Comparison of ENCODE assay signal across 11 cellular contexts in genomic region chr6:11921017-11921438, GRCh38.
A peak's percentile ranks its signal among the peaks of the same experiment; 100 is the strongest.
DNase-seq lines count a peak whose midpoint lies in the region; ATAC-seq, FAIRE-seq and TF ChIP-seq lines count a peak whose summit lies in the region.
"Had no signal": no experiment of that assay in that cellular context is flagged by ENCODE, and none has a peak within 500 bp of the region (broad histone marks: within the 10 kb centered on the region; RNA-seq: fewer than 3 reads in every experiment).

No MANE protein-coding gene starts in this region.

- FAIRE-seq in K562 (lab: Jason Lieb, UNC) = peak; percentile 91

- H3K9me3 Mint-ChIP-seq in stimulated activated effector memory CD8-positive, alpha-beta T cell treated with anti-CD3 and anti-CD28 coated beads, Interleukin-12 subunit alpha, Interleukin-12 subunit beta, amount 100 ng/mL, for 72 hours = no peaks in the 10 kb centered on the region
- no peaks in the 10 kb centered on the region for H3K9me3 Mint-ChIP-seq in activated T-cell treated with anti-CD3 and anti-CD28 coated beads, Interleukin-2, amount 50 U/mL, for 4 hours
- H3K9me3 Mint-ChIP-seq: effector memory CD8-positive, alpha-beta T cell had no signal

- H3K4me1 ChIP-seq in HEK293 (ENCODE audit: control insufficient read depth, insufficient read depth, low read length) (peaks cover 13% of the 10 kb centered on the region), K562 (replicated peaks in 1 of 2; ENCODE audit: control insufficient read depth in 2 of 2, insufficient read depth in 2 of 2, low read length in 2 of 2) (peaks cover 31 to 54% of the 10 kb centered on the region in 2 experiments)

- H3K4me1 Mint-ChIP-seq in stimulated activated effector memory CD8-positive, alpha-beta T cell treated with anti-CD3 and anti-CD28 coated beads, Interleukin-12 subunit alpha, Interleukin-12 subunit beta, amount 100 ng/mL, for 72 hours = no peaks in the 10 kb centered on the region
- peaks cover 1% of the 10 kb centered on the region for H3K4me1 Mint-ChIP-seq in activated T-cell treated with anti-CD3 and anti-CD28 coated beads, Interleukin-2, amount 50 U/mL, for 4 hours (ENCODE audit: low read depth)

- peak overlapping the region; percentile 61 for H3K4me2 ChIP-seq in K562 (ENCODE audit: insufficient read depth, low read length)

- CTCF ChIA-PET in HEK293 (lab: Yijun Ruan, JAX) (interaction anchor here (0.7 to 1.9 kb wide), 2 partner anchors 27 to 696 kb away, joined by 3 read pairs; no protein-coding TSS in a partner anchor), K562 (lab: Yijun Ruan, JAX; ENCODE audit: low intra/inter-chr PET ratio) (no interaction called here), GM10248 (lab: Yijun Ruan, JAX) (interaction anchor here (1.2 kb wide), 1 partner anchor 9 kb away, joined by 6 read pairs; no protein-coding TSS in a partner anchor)

- no peaks in the 10 kb centered on the region for H4K20me1 ChIP-seq in K562 (replicated peaks; ENCODE audit: control insufficient read depth, insufficient read depth, low read length)

- no peak overlapping the region; the same call in 1 of the 2 replicates for H3K27ac ChIP-seq in HEK293 (ENCODE audit: extremely low read depth, low read depth, low read length)
- H3K27ac ChIP-seq in K562 (ENCODE audit: extremely low read depth, low read depth, low read length) = peak overlapping the region; percentile 68

- no peaks in the 10 kb centered on the region for H3K27me3 ChIP-seq in K562 (ENCODE audit: control insufficient read depth in 2 of 2, insufficient read depth in 2 of 2, low read length in 2 of 2)

- H3K79me2 ChIP-seq in K562 (ENCODE audit: control insufficient read depth, insufficient read depth, low read length) = no peaks in the 10 kb centered on the region

- H3K9ac ChIP-seq in K562 (ENCODE audit: insufficient read depth in 1 of 2, low read depth in 2 of 2, low read length in 2 of 2) = peak overlapping the region; percentile 51 to 88

- TF ChIP-seq CTCF in HEK293 (tag by site-specific recombination; IDR thresholded peaks at IDR 0.05) = no peak
- TF ChIP-seq CTCF in K562 (IDR thresholded peaks at IDR 0.05 in 2 of 3, conservative IDR thresholded peaks at IDR 0.05 in 1 of 3; ENCODE audit: insufficient read depth in 2 of 3, low read depth in 1 of 3, low read length in 3 of 3) = no peak
- TF ChIP-seq CTCF in GM10248 (IDR thresholded peaks at IDR 0.05; ENCODE audit: control extremely low read depth, extremely low read depth, low read depth, missing control alignments) = no peak

- ATAC-seq in K562 (peak; percentile 93), GM18873 (IDR thresholded peaks at IDR 0.05; ENCODE audit: low FRiP score, unreplicated experiment) (no peak)
- ATAC-seq in stimulated activated effector memory CD8-positive, alpha-beta T cell treated with anti-CD3 and anti-CD28 coated beads, Interleukin-12 subunit alpha, Interleukin-12 subunit beta, amount 100 ng/mL, for 72 hours = peak; percentile 31
- ATAC-seq in activated T-cell treated with anti-CD3 and anti-CD28 coated beads, Interleukin-2, amount 50 U/mL, for 4 hours = no peak
- ATAC-seq: effector memory CD8-positive, alpha-beta T cell had no signal

- H3K36me3 ChIP-seq in HEK293 (ENCODE audit: control insufficient read depth in 2 of 2, insufficient read depth in 1 of 2, low read length in 2 of 2) (no peaks in the 10 kb centered on the region), K562 (ENCODE audit: control insufficient read depth, insufficient read depth, low read length) (no peaks in the 10 kb centered on the region)

- H3K9me3 ChIP-seq in HEK293 (ENCODE audit: control insufficient read depth, insufficient read depth, low read depth, low read length) (no peaks in the 10 kb centered on the region), K562 (replicated peaks; ENCODE audit: control insufficient read depth, insufficient read depth, low read depth, low read length) (no peaks in the 10 kb centered on the region)

- no peak overlapping the region for H3K27ac Mint-ChIP-seq in stimulated activated effector memory CD8-positive, alpha-beta T cell treated with anti-CD3 and anti-CD28 coated beads, Interleukin-12 subunit alpha, Interleukin-12 subunit beta, amount 100 ng/mL, for 72 hours
- H3K27ac Mint-ChIP-seq: effector memory CD8-positive, alpha-beta T cell had no signal

- no peaks in the 10 kb centered on the region for H3K36me3 Mint-ChIP-seq in stimulated activated effector memory CD8-positive, alpha-beta T cell treated with anti-CD3 and anti-CD28 coated beads, Interleukin-12 subunit alpha, Interleukin-12 subunit beta, amount 100 ng/mL, for 72 hours
- H3K36me3 Mint-ChIP-seq in activated T-cell treated with anti-CD3 and anti-CD28 coated beads, Interleukin-2, amount 50 U/mL, for 4 hours (ENCODE audit: insufficient read depth) = no peaks in the 10 kb centered on the region

- DNase-seq in K562 (ENCODE audit: extremely low read depth in 1 of 4, low spot score in 3 of 4) (peak; percentile 50 to 94 (median 74)), iris pigment epithelial cell (ENCODE audit: low read depth) (peak; percentile 92), GM10248 (ENCODE audit: extremely low spot score) (no peak)
- no peak for DNase-seq in stimulated activated effector memory CD8-positive, alpha-beta T cell treated with anti-CD3 and anti-CD28 coated beads, Interleukin-12 subunit alpha, Interleukin-12 subunit beta, amount 100 ng/mL, for 72 hours (ENCODE audit: low spot score in 2 of 2)
- DNase-seq in activated CD4-positive, alpha-beta T cell treated with anti-CD3 and anti-CD28 coated beads, Interleukin-2, amount 50 U/mL, for 4 hours = no peak
- DNase-seq in activated T-cell treated with anti-CD3 and anti-CD28 coated beads, Interleukin-2, amount 50 U/mL, for 4 hours = no peak
- DNase-seq: activated CD4-positive, CD25-positive, alpha-beta regulatory T cell treated with anti-CD3 and anti-CD28 coated beads, Interleukin-2, amount 50 U/mL, for 72 hours; effector memory CD8-positive, alpha-beta T cell; stimulated activated CD4-positive, alpha-beta T cell treated with anti-CD3 and anti-CD28 coated beads, Interleukin-2, amount 100 ng/mL, for 48 hours had no signal

- H2AFZ ChIP-seq in K562 (ENCODE audit: low read depth, low read length) = peak overlapping the region; percentile 88

- TF ChIP-seq POLR2A in K562 (conservative IDR thresholded peaks at IDR 0.05) = peak; percentile 64

- no peak; a peak in 1 of 4 replicates for TF ChIP-seq RAD21 in K562 (CRISPR knock-in tag; conservative IDR thresholded peaks at IDR 0.05 in 1 of 2, IDR thresholded peaks at IDR 0.05 in 1 of 2)

- POLR2A ChIA-PET in HEK293 (lab: Yijun Ruan, JAX) (interaction anchor here (0.5 to 1.0 kb wide), 3 partner anchors 10 to 136 kb away, joined by 3 to 4 read pairs (median 3); partner anchors contain the start of gene HIVEP1), K562 (lab: Yijun Ruan, JAX) (interaction anchor here (0.7 to 4.2 kb wide), 6 partner anchors 10 to 265 kb away, joined by 3 to 57 read pairs (median 4); no protein-coding TSS in a partner anchor), GM10248 (lab: Yijun Ruan, JAX) (no interaction called here)

- H3K4me3 ChIP-seq in HEK293 (ENCODE audit: low read depth, low read length) (no peak overlapping the region), K562 (no peak overlapping the region)

- in situ Hi-C loops in K562 (cut with MboI) = no loop called here

- no TSS peak for BruUV-seq in K562 (replicated peaks; lab: Mats Ljungman, UMichigan)

- WGBS in K562 (ENCODE audit: insufficient coverage, low coverage, missing lambda C conversion rate) = 1% methylated on average over 5 of the region's 5 CpGs

- H3K9me1 ChIP-seq in K562 (ENCODE audit: control insufficient read depth, insufficient read depth, low read length) = no peaks in the 10 kb centered on the region

- no peak overlapping the region for H3K4me3 Mint-ChIP-seq in stimulated activated effector memory CD8-positive, alpha-beta T cell treated with anti-CD3 and anti-CD28 coated beads, Interleukin-12 subunit alpha, Interleukin-12 subunit beta, amount 100 ng/mL, for 72 hours
- no peak overlapping the region for H3K4me3 Mint-ChIP-seq in activated T-cell treated with anti-CD3 and anti-CD28 coated beads, Interleukin-2, amount 50 U/mL, for 4 hours
- H3K4me3 Mint-ChIP-seq: effector memory CD8-positive, alpha-beta T cell had no signal

- intact Hi-C loops in K562 (cut with micrococcal nuclease) = no loop called here

- no peak; the same call in 1 of the 2 replicates for TF ChIP-seq EP300 in K562 (IDR thresholded peaks at IDR 0.05; ENCODE audit: low read length)

- peaks cover 5% of the 10 kb centered on the region for H3K27me3 Mint-ChIP-seq in activated T-cell treated with anti-CD3 and anti-CD28 coated beads, Interleukin-2, amount 50 U/mL, for 4 hours (ENCODE audit: low read depth)

TF ChIP-seq in HEK293, 187 proteins besides CTCF, POLR2A, EP300 and RAD21 (continues in another document):
- TF ChIP-seq, protein P1, sequence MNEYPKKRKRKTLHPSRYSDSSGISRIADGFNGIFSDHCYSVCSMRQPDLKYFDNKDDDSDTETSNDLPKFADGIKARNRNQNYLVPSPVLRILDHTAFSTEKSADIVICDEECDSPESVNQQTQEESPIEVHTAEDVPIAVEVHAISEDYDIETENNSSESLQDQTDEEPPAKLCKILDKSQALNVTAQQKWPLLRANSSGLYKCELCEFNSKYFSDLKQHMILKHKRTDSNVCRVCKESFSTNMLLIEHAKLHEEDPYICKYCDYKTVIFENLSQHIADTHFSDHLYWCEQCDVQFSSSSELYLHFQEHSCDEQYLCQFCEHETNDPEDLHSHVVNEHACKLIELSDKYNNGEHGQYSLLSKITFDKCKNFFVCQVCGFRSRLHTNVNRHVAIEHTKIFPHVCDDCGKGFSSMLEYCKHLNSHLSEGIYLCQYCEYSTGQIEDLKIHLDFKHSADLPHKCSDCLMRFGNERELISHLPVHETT (tag by site-specific recombination; IDR thresholded peaks at IDR 0.05) = no peak
- peak; percentile 57 for TF ChIP-seq ZBTB17 (tag by site-specific recombination; IDR thresholded peaks at IDR 0.05)
- TF ChIP-seq GLIS2 (tag by site-specific recombination; IDR thresholded peaks at IDR 0.05) = peak; percentile 28; the same call in 1 of the 2 replicates
- no peak for TF ChIP-seq ZNF623 (tag by site-specific recombination; IDR thresholded peaks at IDR 0.05)

TF ChIP-seq in K562, 482 proteins besides CTCF, POLR2A, EP300 and RAD21 (continues in another document):
- TF ChIP-seq NFYB (IDR thresholded peaks at IDR 0.05; ENCODE audit: extremely low read depth, insufficient read length) (no peak), KAT2B (IDR thresholded peaks at IDR 0.05; ENCODE audit: low read depth, low read length) (no peak), PHB2 (IDR thresholded peaks at IDR 0.05; ENCODE audit: low read depth) (no peak)

Comparison
In these comparisons a context has a peak if more than half of its experiments do, and no peak if none do; other contexts are left out.
1. ATAC-seq: peak in K562 (single experiment) and stimulated activated effector memory CD8-positive, alpha-beta T cell treated with anti-CD3 and anti-CD28 coated beads, Interleukin-12 subunit alpha, Interleukin-12 subunit beta, amount 100 ng/mL, for 72 hours (single experiment); none in GM18873 (single experiment) and activated T-cell treated with anti-CD3 and anti-CD28 coated beads, Interleukin-2, amount 50 U/mL, for 4 hours (0 of 2).
2. DNase-seq: peak in K562 (4 of 4) and iris pigment epithelial cell (single experiment); none in stimulated activated effector memory CD8-positive, alpha-beta T cell treated with anti-CD3 and anti-CD28 coated beads, Interleukin-12 subunit alpha, Interleukin-12 subunit beta, amount 100 ng/mL, for 72 hours (0 of 2), GM10248 (single experiment), activated CD4-positive, alpha-beta T cell treated with anti-CD3 and anti-CD28 coated beads, Interleukin-2, amount 50 U/mL, for 4 hours (0 of 2) and activated T-cell treated with anti-CD3 and anti-CD28 coated beads, Interleukin-2, amount 50 U/mL, for 4 hours (single experiment).
3. Of the 44 proteins assayed by ChIP-seq in both K562 and HEK293: peak only in K562: ZBTB7A, ZNF175, ZNF239 and ZNF24; only in HEK293: KLF1; in both: ZBTB17 and ZEB2; in neither: 34; mixed calls (peak in some experiments, not most) for 3.